In genomic region chr9:91179237-91180138, GRCh38 we compare ENCODE assay signal across 11 cellular contexts.
A peak's percentile ranks its signal among the peaks of the same experiment; 100 is the strongest.
DNase-seq lines count a peak whose midpoint lies in the region; ATAC-seq and TF ChIP-seq lines count a peak whose summit lies in the region.
"Had no signal": no experiment of that assay in that cellular context is flagged by ENCODE, and none has a peak within 500 bp of the region (broad histone marks: within the 10 kb centered on the region; RNA-seq: fewer than 3 reads in every experiment).

No MANE protein-coding gene starts in this region.

- H3K4me1 Mint-ChIP-seq in activated naive CD8-positive, alpha-beta T cell (ENCODE audit: low read depth): peaks cover 33% of the 10 kb centered on the region
- peaks cover 28% of the 10 kb centered on the region for H3K4me1 Mint-ChIP-seq in activated naive CD8-positive, alpha-beta T cell treated with anti-CD3 and anti-CD28 coated beads for 36 hours
- peaks cover 30% of the 10 kb centered on the region for H3K4me1 Mint-ChIP-seq in activated CD4-positive, alpha-beta memory T cell treated with anti-CD3 and anti-CD28 coated beads for 36 hours (ENCODE audit: low read depth)

- H3K27me3 Mint-ChIP-seq in activated naive CD8-positive, alpha-beta T cell: no peaks in the 10 kb centered on the region
- H3K27me3 Mint-ChIP-seq in activated naive CD8-positive, alpha-beta T cell treated with anti-CD3 and anti-CD28 coated beads for 36 hours: no peaks in the 10 kb centered on the region
- H3K27me3 Mint-ChIP-seq in activated CD4-positive, alpha-beta memory T cell treated with anti-CD3 and anti-CD28 coated beads for 36 hours: no peaks in the 10 kb centered on the region
- H3K27me3 Mint-ChIP-seq: B cell; naive thymus-derived CD8-positive, alpha-beta T cell had no signal

- no peak overlapping the region for H3K4me3 ChIP-seq in fibroblast of the aortic adventitia (ENCODE audit: low read depth, low read length)

- no peak overlapping the region for H3K4me3 Mint-ChIP-seq in activated naive CD8-positive, alpha-beta T cell
- H3K4me3 Mint-ChIP-seq in activated naive CD8-positive, alpha-beta T cell treated with anti-CD3 and anti-CD28 coated beads for 36 hours: no peak overlapping the region
- H3K4me3 Mint-ChIP-seq in activated CD4-positive, alpha-beta memory T cell treated with anti-CD3 and anti-CD28 coated beads for 36 hours: no peak overlapping the region
- H3K4me3 Mint-ChIP-seq: B cell; naive thymus-derived CD8-positive, alpha-beta T cell had no signal

- ATAC-seq in left lobe of liver (no peak), HG03439 (IDR thresholded peaks at IDR 0.05; ENCODE audit: unreplicated experiment) (no peak)
- ATAC-seq: naive thymus-derived CD8-positive, alpha-beta T cell had no signal

- no peak for TF ChIP-seq CTCF in fibroblast of the aortic adventitia (IDR thresholded peaks at IDR 0.05; ENCODE audit: insufficient read depth, low read length)

- POLR2A ChIA-PET in activated CD4-positive, alpha-beta memory T cell treated with anti-CD3 and anti-CD28 coated beads for 36 hours (lab: Charles Lee): interaction anchor here (2.5 to 2.7 kb wide), 2 partner anchors 28 to 48 kb away, joined by 9 to 22 read pairs; no protein-coding TSS in a partner anchor

- intact Hi-C loops in activated CD4-positive, alpha-beta memory T cell treated with anti-CD3 and anti-CD28 coated beads for 36 hours (cut with micrococcal nuclease): no loop called here

- no peaks in the 10 kb centered on the region for H3K9me3 Mint-ChIP-seq in activated naive CD8-positive, alpha-beta T cell (ENCODE audit: low read depth)
- H3K9me3 Mint-ChIP-seq in activated naive CD8-positive, alpha-beta T cell treated with anti-CD3 and anti-CD28 coated beads for 36 hours: peaks cover 3% of the 10 kb centered on the region
- H3K9me3 Mint-ChIP-seq in activated CD4-positive, alpha-beta memory T cell treated with anti-CD3 and anti-CD28 coated beads for 36 hours: no peaks in the 10 kb centered on the region

- peak overlapping the region; percentile 75 for H3K27ac Mint-ChIP-seq in activated naive CD8-positive, alpha-beta T cell
- no peak overlapping the region for H3K27ac Mint-ChIP-seq in activated naive CD8-positive, alpha-beta T cell treated with anti-CD3 and anti-CD28 coated beads for 36 hours
- no peak overlapping the region for H3K27ac Mint-ChIP-seq in activated CD4-positive, alpha-beta memory T cell treated with anti-CD3 and anti-CD28 coated beads for 36 hours
- H3K27ac Mint-ChIP-seq: B cell had no signal

- H3K36me3 Mint-ChIP-seq in activated naive CD8-positive, alpha-beta T cell: peaks cover 2% of the 10 kb centered on the region
- H3K36me3 Mint-ChIP-seq in activated naive CD8-positive, alpha-beta T cell treated with anti-CD3 and anti-CD28 coated beads for 36 hours: peaks cover 14% of the 10 kb centered on the region
- no peaks in the 10 kb centered on the region for H3K36me3 Mint-ChIP-seq in activated CD4-positive, alpha-beta memory T cell treated with anti-CD3 and anti-CD28 coated beads for 36 hours
- H3K36me3 Mint-ChIP-seq: naive thymus-derived CD8-positive, alpha-beta T cell had no signal

- no peak for DNase-seq in activated naive CD8-positive, alpha-beta T cell treated with anti-CD3 and anti-CD28 coated beads for 36 hours
- peak; percentile 9 for DNase-seq in activated CD4-positive, alpha-beta memory T cell treated with anti-CD3 and anti-CD28 coated beads for 36 hours
- DNase-seq in fibroblast of the aortic adventitia (ENCODE audit: low read depth): peak; percentile 56
- DNase-seq in ureter (ENCODE audit: low spot score): peak; percentile 7
- DNase-seq in COLO829 (ENCODE audit: low spot score): no peak
- DNase-seq in left lobe of liver (ENCODE audit: low spot score): no peak
- DNase-seq: naive thymus-derived CD8-positive, alpha-beta T cell; stimulated activated CD4-positive, alpha-beta T cell treated with anti-CD3 and anti-CD28 coated beads, Interleukin-12 subunit alpha, Interleukin-12 subunit beta, amount 100 ng/mL, for 4 hours had no signal

- CTCF ChIA-PET in activated CD4-positive, alpha-beta memory T cell treated with anti-CD3 and anti-CD28 coated beads for 36 hours (lab: Charles Lee): no interaction called here

Comparison
In these comparisons a context has a peak if more than half of its experiments do, and no peak if none do; other contexts are left out.
1. DNase-seq: peak in activated CD4-positive, alpha-beta memory T cell treated with anti-CD3 and anti-CD28 coated beads for 36 hours (single experiment), fibroblast of the aortic adventitia (single experiment) and ureter (single experiment); none in activated naive CD8-positive, alpha-beta T cell treated with anti-CD3 and anti-CD28 coated beads for 36 hours (single experiment), COLO829 (single experiment) and left lobe of liver (single experiment).